12 cellular contexts compared by ENCODE assay signal in genomic region chr5:172862165-172862801, GRCh38. TPM values are rescaled to one million over a fixed set of nuclear protein-coding genes. Genes with fewer than 3 reads are reported as not detected.
DNase-seq lines count a peak whose midpoint lies in the region; ATAC-seq and TF ChIP-seq lines count a peak whose summit lies in the region.
"Had no signal": no experiment of that assay in that cellular context is flagged by ENCODE, and none has a peak within 500 bp of the region (broad histone marks: within the 10 kb centered on the region; RNA-seq: fewer than 3 reads in every experiment).

No MANE protein-coding gene starts in this region.

- TF ChIP-seq CTCF in left ventricle myocardium inferior (IDR thresholded peaks at IDR 0.05; ENCODE audit: borderline replicate concordance) (no peak), coronary artery (IDR thresholded peaks at IDR 0.05) (no peak), vagina (IDR thresholded peaks at IDR 0.05) (no peak), GM13977 (IDR thresholded peaks at IDR 0.05; ENCODE audit: extremely low read depth, insufficient read depth, missing control alignments) (no peak)

- intact Hi-C loops in left ventricle myocardium inferior (cut with micrococcal nuclease): no loop called here
- intact Hi-C loops in left ventricle myocardium superior (cut with micrococcal nuclease): no loop called here
- intact Hi-C loops in vagina (cut with DNase I): no loop called here

- ATAC-seq in left ventricle myocardium superior: no peak
- ATAC-seq in naive thymus-derived CD8-positive, alpha-beta T cell: no peak
- no peak for ATAC-seq in GM18873 (IDR thresholded peaks at IDR 0.05; ENCODE audit: low FRiP score, unreplicated experiment)
- ATAC-seq: activated T-cell treated with anti-CD3 and anti-CD28 coated beads, Interleukin-2, amount 50 U/mL, for 72 hours had no signal

- H3K4me3 ChIP-seq in left ventricle myocardium inferior (no peak overlapping the region), coronary artery (no peak overlapping the region), vagina (no peak overlapping the region)

- H3K4me3 Mint-ChIP-seq in naive thymus-derived CD8-positive, alpha-beta T cell: peak overlapping the region in 2 of 10 donors; percentile 19 to 38
- H3K4me3 Mint-ChIP-seq: activated T-cell treated with anti-CD3 and anti-CD28 coated beads, Interleukin-2, amount 50 U/mL, for 72 hours had no signal

- H3K4me1 ChIP-seq in left ventricle myocardium inferior: peaks cover 89% of the 10 kb centered on the region
- peaks cover 84% of the 10 kb centered on the region for H3K4me1 ChIP-seq in vagina

- H3K27ac Mint-ChIP-seq in naive thymus-derived CD8-positive, alpha-beta T cell: peak overlapping the region; percentile 10 to 90 (median 60)

- TF ChIP-seq POLR2A in vagina (IDR thresholded peaks at IDR 0.05): no peak

- no peaks in the 10 kb centered on the region for H3K27me3 Mint-ChIP-seq in naive thymus-derived CD8-positive, alpha-beta T cell

- no peak for DNase-seq in left ventricle myocardium inferior
- DNase-seq in left ventricle myocardium superior: no peak
- DNase-seq in coronary artery (ENCODE audit: low spot score): no peak
- no peak for DNase-seq in naive thymus-derived CD8-positive, alpha-beta T cell
- no peak for DNase-seq in vagina (ENCODE audit: extremely low spot score in 2 of 2)
- DNase-seq in medulla oblongata (ENCODE audit: extremely low spot score): no peak
- no peak for DNase-seq in GM13977 (ENCODE audit: low spot score)
- DNase-seq: activated T-cell treated with anti-CD3 and anti-CD28 coated beads, Interleukin-2, amount 50 U/mL, for 72 hours; hypothalamus; NCI-H2107; NK-92 treated with Interleukin-12 subunit alpha and Interleukin-12 subunit beta, amount 100 ng/mL, for 24 hours had no signal

- in situ Hi-C loops in GM13977 (cut with MboI; ENCODE audit: low pct_unique_long_range_greater_than_20kb, low sequenced_read_pairs, unreplicated experiment): no loop called here

- H3K36me3 ChIP-seq in left ventricle myocardium inferior: no peaks in the 10 kb centered on the region
- H3K36me3 ChIP-seq in vagina: no peaks in the 10 kb centered on the region

- no peaks in the 10 kb centered on the region for H3K9me3 ChIP-seq in left ventricle myocardium inferior (replicated peaks)
- H3K9me3 ChIP-seq in vagina: no peaks in the 10 kb centered on the region

- H3K27me3 ChIP-seq in left ventricle myocardium inferior (ENCODE audit: low read depth) (no peaks in the 10 kb centered on the region), vagina (no peaks in the 10 kb centered on the region)

- no peaks in the 10 kb centered on the region for H3K9me3 Mint-ChIP-seq in naive thymus-derived CD8-positive, alpha-beta T cell
- H3K9me3 Mint-ChIP-seq: activated T-cell treated with anti-CD3 and anti-CD28 coated beads, Interleukin-2, amount 50 U/mL, for 72 hours had no signal

- H3K27ac ChIP-seq in left ventricle myocardium inferior (replicated peaks) (peak overlapping the region; percentile 96), coronary artery (peak overlapping the region; percentile 87 to 97), vagina (peak overlapping the region; percentile 97)

- POLR2A ChIA-PET in naive thymus-derived CD8-positive, alpha-beta T cell (lab: Charles Lee): no interaction called here

- peaks cover 30 to 71% (median 63%) of the 10 kb centered on the region in 4 donors for H3K4me1 Mint-ChIP-seq in naive thymus-derived CD8-positive, alpha-beta T cell

- peaks cover 0 to 17% (median 0%) of the 10 kb centered on the region in 3 donors for H3K36me3 Mint-ChIP-seq in naive thymus-derived CD8-positive, alpha-beta T cell

RNA-seq across cellular contexts. Expression of gene ERGIC1, which starts 28.2 kb away (rescaled TPM):
- total RNA-seq in left ventricle myocardium inferior (79.4 TPM), left ventricle myocardium superior (81.4 TPM), vagina (97.2 TPM)
- total RNA-seq in naive thymus-derived CD8-positive, alpha-beta T cell: 10 to 100 TPM; 68.0 to 74.4 TPM
- 10 to 100 TPM; 18.4 to 23.8 (median 21.5) TPM for polyA plus RNA-seq in naive thymus-derived CD8-positive, alpha-beta T cell
